9 cellular contexts compared by ENCODE assay signal in genomic region chr1:186187601-186188000, GRCh38.
DNase-seq lines count a peak whose midpoint lies in the region; ATAC-seq and TF ChIP-seq lines count a peak whose summit lies in the region.
"Had no signal": no experiment of that assay in that cellular context is flagged by ENCODE, and none has a peak within 500 bp of the region (broad histone marks: within the 10 kb centered on the region; RNA-seq: fewer than 3 reads in every experiment).

No MANE protein-coding gene starts in this region.

- CTCF ChIA-PET in activated CD8-positive, alpha-beta memory T cell treated with anti-CD3 and anti-CD28 coated beads, Interleukin-2, amount 10 ng/mL, durations not matched to agents 7 days and 5 days (lab: Charles Lee): no interaction called here

- H3K36me3 ChIP-seq in skeletal muscle satellite cell (ENCODE audit: insufficient read depth, low read length) (no peaks in the 10 kb centered on the region), body of pancreas (replicated peaks in 1 of 2; ENCODE audit: insufficient read depth in 1 of 2, low read depth in 2 of 2) (no peaks in the 10 kb centered on the region)

- TF ChIP-seq CTCF in body of pancreas (IDR thresholded peaks at IDR 0.05) (no peak), dorsolateral prefrontal cortex (IDR thresholded peaks at IDR 0.05 in 54 of 56, conservative IDR thresholded peaks at IDR 0.05 in 2 of 56; ENCODE audit: low read depth in 1 of 56, partially characterized antibody in 56 of 56) (no peak)

- H3K9ac ChIP-seq in skeletal muscle satellite cell (ENCODE audit: low read depth, low read length): peak overlapping the region; percentile 30

- WGBS in body of pancreas, 2 donors: 73 to 79% methylated on average over 5 of the region's 5 CpGs

- no peaks in the 10 kb centered on the region for H3K36me3 Mint-ChIP-seq in activated CD8-positive, alpha-beta memory T cell treated with anti-CD3 and anti-CD28 coated beads, Interleukin-2, amount 10 ng/mL, durations not matched to agents 7 days and 5 days

- no peak overlapping the region for H3K27ac Mint-ChIP-seq in activated CD8-positive, alpha-beta memory T cell treated with anti-CD3 and anti-CD28 coated beads, Interleukin-2, amount 10 ng/mL, durations not matched to agents 7 days and 5 days

- TF ChIP-seq POLR2A in body of pancreas (IDR thresholded peaks at IDR 0.05): no peak

- H3K4me3 Mint-ChIP-seq in activated CD8-positive, alpha-beta memory T cell treated with anti-CD3 and anti-CD28 coated beads, Interleukin-2, amount 10 ng/mL, durations not matched to agents 7 days and 5 days: no peak overlapping the region

- intact Hi-C loops in body of pancreas (cut with DNase I): no loop called here
- intact Hi-C loops in dorsolateral prefrontal cortex (cut with DNase I): no loop called here

- peak; percentile 56 for ATAC-seq in GM19463 (IDR thresholded peaks at IDR 0.05; ENCODE audit: unreplicated experiment)
- peak; percentile 50 for ATAC-seq in HG02938 (IDR thresholded peaks at IDR 0.05; ENCODE audit: unreplicated experiment)
- ATAC-seq in body of pancreas: no peak
- ATAC-seq in activated CD8-positive, alpha-beta memory T cell treated with anti-CD3 and anti-CD28 coated beads, Interleukin-2, amount 10 ng/mL, durations not matched to agents 7 days and 5 days: no peak

- DNase-seq in RPMI7951 (ENCODE audit: low read depth) (peak; percentile 63), body of pancreas (no peak), dorsolateral prefrontal cortex (no peak)
- no peak for DNase-seq in activated CD8-positive, alpha-beta memory T cell treated with anti-CD3 and anti-CD28 coated beads, Interleukin-2, amount 10 ng/mL, durations not matched to agents 7 days and 5 days
- DNase-seq: activated gamma-delta T cell, SIG-M5 had no signal

- no peak overlapping the region for H3K27ac ChIP-seq in body of pancreas
- no peak overlapping the region for H3K27ac ChIP-seq in dorsolateral prefrontal cortex

- peaks cover 4% of the 10 kb centered on the region for H3K27me3 Mint-ChIP-seq in activated CD8-positive, alpha-beta memory T cell treated with anti-CD3 and anti-CD28 coated beads, Interleukin-2, amount 10 ng/mL, durations not matched to agents 7 days and 5 days

- H3K4me2 ChIP-seq in skeletal muscle satellite cell (ENCODE audit: low read length): peak overlapping the region; percentile 84

- H3K9me3 Mint-ChIP-seq in activated CD8-positive, alpha-beta memory T cell treated with anti-CD3 and anti-CD28 coated beads, Interleukin-2, amount 10 ng/mL, durations not matched to agents 7 days and 5 days (ENCODE audit: low read depth): no peaks in the 10 kb centered on the region

- H3K27me3 ChIP-seq in skeletal muscle satellite cell (ENCODE audit: control insufficient read depth, insufficient read depth, low read length) (no peaks in the 10 kb centered on the region), body of pancreas (no peaks in the 10 kb centered on the region), dorsolateral prefrontal cortex (peaks cover 0 to 9% (median 0%) of the 10 kb centered on the region in 45 donors)

- H3K4me3 ChIP-seq in skeletal muscle satellite cell (ENCODE audit: low read length): peak overlapping the region; percentile 52
- no peak overlapping the region for H3K4me3 ChIP-seq in body of pancreas
- no peak overlapping the region for H3K4me3 ChIP-seq in dorsolateral prefrontal cortex

- H3K9me3 ChIP-seq in skeletal muscle satellite cell (replicated peaks; ENCODE audit: low read length) (no peaks in the 10 kb centered on the region), body of pancreas (no peaks in the 10 kb centered on the region)

- peaks cover 4% of the 10 kb centered on the region for H3K4me1 Mint-ChIP-seq in activated CD8-positive, alpha-beta memory T cell treated with anti-CD3 and anti-CD28 coated beads, Interleukin-2, amount 10 ng/mL, durations not matched to agents 7 days and 5 days

- H3K4me1 ChIP-seq in skeletal muscle satellite cell (ENCODE audit: control insufficient read depth, insufficient read depth, low read length) (peaks cover 71% of the 10 kb centered on the region), body of pancreas (no peaks in the 10 kb centered on the region)

Comparison
In these comparisons a context has a peak if more than half of its experiments do, and no peak if none do; other contexts are left out.
1. ATAC-seq: peak in GM19463 (single experiment) and HG02938 (single experiment); none in body of pancreas (single experiment) and activated CD8-positive, alpha-beta memory T cell treated with anti-CD3 and anti-CD28 coated beads, Interleukin-2, amount 10 ng/mL, durations not matched to agents 7 days and 5 days (single experiment).